In genomic region chr1:168019407-168019806, GRCh38 we compare ENCODE assay signal across 14 cellular contexts.
A peak's percentile ranks its signal among the peaks of the same experiment; 100 is the strongest.
DNase-seq lines count a peak whose midpoint lies in the region; ATAC-seq and TF ChIP-seq lines count a peak whose summit lies in the region.
"Had no signal": no experiment of that assay in that cellular context is flagged by ENCODE, and none has a peak within 500 bp of the region (broad histone marks: within the 10 kb centered on the region; RNA-seq: fewer than 3 reads in every experiment).

No MANE protein-coding gene starts in this region.

- DNase-seq in PC-3 (no peak), erythroblast (lab: John Stamatoyannopoulos, UW) (peak; percentile 11 to 16), ovary (no peak), NCI-H1694 (lab: John Stamatoyannopoulos, UW) (no peak), GDM1 (lab: John Stamatoyannopoulos, UW) (no peak)
- no peak for DNase-seq in stimulated activated naive B cell treated with anti-CD40 and anti-IgM and Interleukin-4, amounts not matched to agents 10 μg/mL and 1 μg/mL and 100 μg/mL, for 72 hours
- DNase-seq: DMS 273 treated with DMSO at 0.1 percent for 48 hours, NCI-H1436 treated with DMSO at 0.1 percent for 48 hours, NCI-H345, NCI-H69, SIG-M5 had no signal

- WGBS in ovary, 3 donors, result 92 to 97% (median 94%) methylated on average over 1 of the region's 1 CpG

- ATAC-seq in PC-3, result peak; percentile 48; the same call in 1 of the 2 replicates
- peak; percentile 31 to 45 for ATAC-seq in stimulated activated naive B cell treated with anti-CD40 and anti-IgM and Interleukin-4, amounts not matched to agents 10 μg/mL and 1 μg/mL and 100 μg/mL, for 72 hours (replicated peaks)

- H3K4me1 ChIP-seq in PC-3 (ENCODE audit: insufficient read depth, low read length), result no peaks in the 10 kb centered on the region; the same call in 1 of the 2 replicates
- H3K4me1 ChIP-seq in ovary (ENCODE audit: insufficient read depth), result no peaks in the 10 kb centered on the region
- H3K4me1 ChIP-seq: BLaER1 treated with 17β-estradiol and CSF1 and Interleukin-3, amounts not matched to agents 10 nM and 100 nM; HAP-1 had no signal

- no peak overlapping the region for H2AFZ ChIP-seq in PC-3 (ENCODE audit: low read length)

- peak; percentile 12; the same call in 1 of the 2 replicates for TF ChIP-seq CTCF in GM12874 (IDR thresholded peaks at IDR 0.05; ENCODE audit: insufficient read depth, low read depth, low read length)
- TF ChIP-seq CTCF in PC-3 (conservative IDR thresholded peaks at IDR 0.05; ENCODE audit: low read depth, low read length), result no peak
- TF ChIP-seq CTCF in ovary (IDR thresholded peaks at IDR 0.05), result no peak

- H3K79me2 ChIP-seq in PC-3 (ENCODE audit: low read length), result no peaks in the 10 kb centered on the region

- CTCF ChIA-PET in PC-3 (lab: Charles Lee), result no interaction called here

- POLR2A ChIA-PET in PC-3 (lab: Charles Lee; ENCODE audit: unreplicated experiment), result no interaction called here

- H3K9me3 ChIP-seq in PC-3 (ENCODE audit: low read length), result no peaks in the 10 kb centered on the region
- no peaks in the 10 kb centered on the region for H3K9me3 ChIP-seq in ovary
- H3K9me3 ChIP-seq: BLaER1 treated with 17β-estradiol and CSF1 and Interleukin-3, amounts not matched to agents 10 nM and 100 nM; HAP-1 had no signal

- H3K9me2 ChIP-seq in PC-3 (replicated peaks; ENCODE audit: low read length), result no peaks in the 10 kb centered on the region

- H3K27ac Mint-ChIP-seq in stimulated activated naive B cell treated with anti-CD40 and anti-IgM and Interleukin-4, amounts not matched to agents 10 μg/mL and 1 μg/mL and 100 μg/mL, for 72 hours, result no peak overlapping the region

- no peaks in the 10 kb centered on the region for H3K4me1 Mint-ChIP-seq in stimulated activated naive B cell treated with anti-CD40 and anti-IgM and Interleukin-4, amounts not matched to agents 10 μg/mL and 1 μg/mL and 100 μg/mL, for 72 hours

- peaks cover 22 to 30% of the 10 kb centered on the region in 2 donors for H3K36me3 Mint-ChIP-seq in stimulated activated naive B cell treated with anti-CD40 and anti-IgM and Interleukin-4, amounts not matched to agents 10 μg/mL and 1 μg/mL and 100 μg/mL, for 72 hours

- H4K20me1 ChIP-seq in PC-3 (ENCODE audit: low read length), result no peaks in the 10 kb centered on the region

- BruUV-seq in PC-3 (replicated peaks; lab: Mats Ljungman, UMichigan), result no TSS peak

- peaks cover 9% of the 10 kb centered on the region; the same call in 1 of the 2 replicates for H3K36me3 ChIP-seq in PC-3 (ENCODE audit: low read depth, low read length)
- H3K36me3 ChIP-seq in ovary, result no peaks in the 10 kb centered on the region

- H3K27ac ChIP-seq in PC-3 (ENCODE audit: low read length) (no peak overlapping the region), ovary (no peak overlapping the region)
- H3K27ac ChIP-seq: BLaER1 treated with 17β-estradiol and CSF1 and Interleukin-3, amounts not matched to agents 10 nM and 100 nM had no signal

- no peaks in the 10 kb centered on the region for H3K9me3 Mint-ChIP-seq in stimulated activated naive B cell treated with anti-CD40 and anti-IgM and Interleukin-4, amounts not matched to agents 10 μg/mL and 1 μg/mL and 100 μg/mL, for 72 hours

- TF ChIP-seq POLR2A in erythroblast (IDR thresholded peaks at IDR 0.05; ENCODE audit: low read length), result no peak
- no peak for TF ChIP-seq POLR2A in ovary (IDR thresholded peaks at IDR 0.05)

- no peak for TF ChIP-seq EP300 in ovary (IDR thresholded peaks at IDR 0.05)

- H3K4me3 ChIP-seq in PC-3 (ENCODE audit: low read length) (no peak overlapping the region), ovary (no peak overlapping the region)
- H3K4me3 ChIP-seq: BLaER1 treated with 17β-estradiol and CSF1 and Interleukin-3, amounts not matched to agents 10 nM and 100 nM; HAP-1 had no signal

- H3K27me3 Mint-ChIP-seq in stimulated activated naive B cell treated with anti-CD40 and anti-IgM and Interleukin-4, amounts not matched to agents 10 μg/mL and 1 μg/mL and 100 μg/mL, for 72 hours, result no peaks in the 10 kb centered on the region

- no peak overlapping the region for H3K4me2 ChIP-seq in PC-3 (ENCODE audit: low read length)
- H3K4me2 ChIP-seq: BLaER1 treated with 17β-estradiol and CSF1 and Interleukin-3, amounts not matched to agents 10 nM and 100 nM had no signal

- H3K27me3 ChIP-seq in PC-3 (ENCODE audit: low read length), result no peaks in the 10 kb centered on the region
- H3K27me3 ChIP-seq in ovary, result no peaks in the 10 kb centered on the region
- H3K27me3 ChIP-seq: BLaER1 treated with 17β-estradiol and CSF1 and Interleukin-3, amounts not matched to agents 10 nM and 100 nM had no signal

- intact Hi-C loops in PC-3 (cut with micrococcal nuclease) (no loop called here), ovary (cut with DNase I) (no loop called here)

- no peak overlapping the region for H3K9ac ChIP-seq in PC-3 (ENCODE audit: low read length)
- H3K9ac ChIP-seq: BLaER1 treated with 17β-estradiol and CSF1 and Interleukin-3, amounts not matched to agents 10 nM and 100 nM had no signal

- H3F3A ChIP-seq in PC-3 (ENCODE audit: low read length, unreplicated experiment), result no peaks in the 10 kb centered on the region

- no peak overlapping the region for H3K4me3 Mint-ChIP-seq in stimulated activated naive B cell treated with anti-CD40 and anti-IgM and Interleukin-4, amounts not matched to agents 10 μg/mL and 1 μg/mL and 100 μg/mL, for 72 hours

Comparison
In these comparisons a context has a peak if more than half of its experiments do, and no peak if none do; other contexts are left out.
1. DNase-seq: peak in erythroblast (2 of 2); none in PC-3 (single experiment), stimulated activated naive B cell treated with anti-CD40 and anti-IgM and Interleukin-4, amounts not matched to agents 10 μg/mL and 1 μg/mL and 100 μg/mL, for 72 hours (single experiment), ovary (0 of 5), NCI-H1694 (single experiment) and GDM1 (single experiment).